Comparison of ENCODE assay signal across 8 cellular contexts in the genomic region with DNA sequence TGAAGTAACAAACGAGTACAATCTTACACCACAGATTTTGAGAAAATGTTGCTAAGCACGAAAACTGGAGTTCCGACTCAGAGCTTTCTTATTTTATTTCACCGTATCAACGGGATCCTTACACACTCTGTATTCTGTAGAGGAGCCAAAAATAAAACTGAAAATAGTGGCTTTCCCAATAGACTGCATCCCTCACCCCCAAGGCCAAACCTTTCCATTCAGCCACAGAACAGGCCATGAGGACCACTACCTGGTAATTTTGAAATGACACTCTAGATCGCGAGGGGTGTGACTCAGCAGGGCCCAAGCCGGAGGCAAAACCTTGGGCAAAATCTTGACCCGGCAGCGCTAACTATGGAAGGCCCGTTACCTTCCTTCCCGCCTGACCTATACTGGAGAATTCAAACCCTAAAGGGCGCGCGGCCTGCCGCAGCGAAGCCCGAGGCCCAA. TPM values are rescaled to one million over a fixed set of nuclear protein-coding genes. Genes with fewer than 3 reads are reported as not detected.
DNase-seq lines count a peak whose midpoint lies in the region; ATAC-seq and TF ChIP-seq lines count a peak whose summit lies in the region.

No MANE protein-coding gene starts in this region.

- peaks cover 54% of the 10 kb centered on the region for H3K79me2 ChIP-seq in DND-41 (ENCODE audit: insufficient read depth, low read length)

- WGBS in lung, 2 donors, result 0% methylated on average over 17 to 18 of the region's 18 CpGs
- under 1% methylated on average over 18 of the region's 18 CpGs for WGBS in urinary bladder

- peak overlapping the region; percentile 84 for H2AFZ ChIP-seq in DND-41 (ENCODE audit: low read depth, low read length)

- H3K27ac ChIP-seq in DND-41 (ENCODE audit: low read length) (peak overlapping the region; percentile 100), HUES48 (ENCODE audit: low read depth, low read length) (peak overlapping the region; percentile 99), brain microvascular endothelial cell (peak overlapping the region; percentile 100), lung (ENCODE audit: low read depth in 1 of 2, low read length in 1 of 2) (peak overlapping the region; percentile 96 to 98), urinary bladder (ENCODE audit: low read depth) (peak overlapping the region; percentile 99)

- H3K4me1 ChIP-seq in DND-41 (ENCODE audit: insufficient read depth, low read length) (peaks cover 52% of the 10 kb centered on the region), HUES48 (ENCODE audit: control insufficient read depth, insufficient read depth, low read length) (peaks cover 6% of the 10 kb centered on the region; the same call in 1 of the 2 replicates), lung (ENCODE audit: control insufficient read depth in 2 of 2, insufficient read depth in 2 of 2, low read length in 2 of 2) (peaks cover 0 to 4% of the 10 kb centered on the region in 2 donors), urinary bladder (ENCODE audit: insufficient read depth) (no peaks in the 10 kb centered on the region)

- H4K20me1 ChIP-seq in DND-41 (ENCODE audit: insufficient read depth, low read length), result peaks cover 34% of the 10 kb centered on the region; the same call in 1 of the 2 replicates

- no peaks in the 10 kb centered on the region for H3K27me3 ChIP-seq in DND-41 (ENCODE audit: insufficient read depth, low read length, poor library complexity)
- H3K27me3 ChIP-seq in HUES48 (ENCODE audit: control insufficient read depth, insufficient read depth, low read length), result no peaks in the 10 kb centered on the region
- no peaks in the 10 kb centered on the region for H3K27me3 ChIP-seq in brain microvascular endothelial cell (replicated peaks)
- no peaks in the 10 kb centered on the region for H3K27me3 ChIP-seq in lung (ENCODE audit: control insufficient read depth, insufficient read depth)

- no peak for DNase-seq in DND-41
- no peak for DNase-seq in brain microvascular endothelial cell
- no peak for DNase-seq in lung (ENCODE audit: low spot score)
- no peak for DNase-seq in medulla oblongata (ENCODE audit: extremely low spot score)
- DNase-seq in GM19238 (ENCODE audit: insufficient read length, low spot score), result no peak

- H3K4me2 ChIP-seq in DND-41 (ENCODE audit: insufficient read depth, low read length), result peak overlapping the region; percentile 86

- H3K36me3 ChIP-seq in DND-41 (ENCODE audit: insufficient read depth, low read length) (peaks cover 48% of the 10 kb centered on the region), HUES48 (ENCODE audit: control insufficient read depth, insufficient read depth, low read length) (peaks cover 43% of the 10 kb centered on the region), brain microvascular endothelial cell (replicated peaks) (peaks cover 31% of the 10 kb centered on the region), lung (ENCODE audit: control insufficient read depth in 2 of 2, insufficient read depth in 2 of 2, low read length in 2 of 2) (peaks cover 24 to 27% of the 10 kb centered on the region in 2 donors), urinary bladder (ENCODE audit: insufficient read depth) (peaks cover 2% of the 10 kb centered on the region)

- ATAC-seq in DND-41 (ENCODE audit: insufficient read depth, low read depth) (no peak; the same call in 1 of the 3 replicates), lung (ENCODE audit: insufficient read depth, low FRiP score) (peak; percentile 10), HG02798 (IDR thresholded peaks at IDR 0.05; ENCODE audit: poor library complexity, unreplicated experiment) (no peak)

- in situ Hi-C loops in brain microvascular endothelial cell (cut with HindIII; ENCODE audit: low pct_ligation_motif_present, low sequenced_read_pairs), result no loop called here

- H3K4me3 ChIP-seq in DND-41 (ENCODE audit: low read depth in 1 of 2, low read length in 2 of 2) (peak overlapping the region; percentile 88 to 89), HUES48 (ENCODE audit: low read depth, low read length) (peak overlapping the region; percentile 98), brain microvascular endothelial cell (ENCODE audit: low read depth, low read length) (peak overlapping the region; percentile 97), lung (peak overlapping the region; percentile 80), urinary bladder (ENCODE audit: low read depth, low read length) (peak overlapping the region; percentile 79)

- H3K9me3 ChIP-seq in DND-41 (ENCODE audit: insufficient read depth, low read length, severe bottlenecking) (no peaks in the 10 kb centered on the region), HUES48 (ENCODE audit: control insufficient read depth, insufficient read depth, low read length) (no peaks in the 10 kb centered on the region), lung (ENCODE audit: control insufficient read depth in 2 of 2, insufficient read depth in 1 of 2, low read length in 1 of 2) (no peaks in the 10 kb centered on the region)

- peak overlapping the region; percentile 96 for H3K9ac ChIP-seq in DND-41 (ENCODE audit: low read depth, low read length)
- peak overlapping the region; percentile 99 for H3K9ac ChIP-seq in HUES48 (ENCODE audit: low read depth, low read length)

- TF ChIP-seq CTCF in DND-41 (IDR thresholded peaks at IDR 0.05; ENCODE audit: borderline replicate concordance, extremely low read depth, low read length, poor library complexity, severe bottlenecking) (no peak), brain microvascular endothelial cell (IDR thresholded peaks at IDR 0.05; ENCODE audit: low read depth, low read length, missing control alignments) (no peak), lung (IDR thresholded peaks at IDR 0.05; ENCODE audit: control extremely low read depth, extremely low read depth) (no peak)

RNA-seq across cellular contexts. Expression of a gene that starts 0.4 kb away (rescaled TPM):
- total RNA-seq in lung (100 to 1,000 TPM; 150 to 194 TPM), urinary bladder (159 TPM)
- polyA plus RNA-seq in lung (100 to 1,000 TPM in 1 of 2 donors, 10 to 100 TPM in 1; 77.8 to 143 TPM), urinary bladder (126 TPM)

RNA-seq across cellular contexts. Expression of a gene that starts 31.7 kb away (rescaled TPM):
- total RNA-seq in lung (10 to 100 TPM; 58.5 to 99.2 TPM), urinary bladder (66.3 TPM)
- polyA plus RNA-seq in lung (10 to 100 TPM; 36.9 to 67.2 TPM), urinary bladder (62.0 TPM)
